18 cellular contexts compared by ENCODE assay signal in the genomic region with DNA sequence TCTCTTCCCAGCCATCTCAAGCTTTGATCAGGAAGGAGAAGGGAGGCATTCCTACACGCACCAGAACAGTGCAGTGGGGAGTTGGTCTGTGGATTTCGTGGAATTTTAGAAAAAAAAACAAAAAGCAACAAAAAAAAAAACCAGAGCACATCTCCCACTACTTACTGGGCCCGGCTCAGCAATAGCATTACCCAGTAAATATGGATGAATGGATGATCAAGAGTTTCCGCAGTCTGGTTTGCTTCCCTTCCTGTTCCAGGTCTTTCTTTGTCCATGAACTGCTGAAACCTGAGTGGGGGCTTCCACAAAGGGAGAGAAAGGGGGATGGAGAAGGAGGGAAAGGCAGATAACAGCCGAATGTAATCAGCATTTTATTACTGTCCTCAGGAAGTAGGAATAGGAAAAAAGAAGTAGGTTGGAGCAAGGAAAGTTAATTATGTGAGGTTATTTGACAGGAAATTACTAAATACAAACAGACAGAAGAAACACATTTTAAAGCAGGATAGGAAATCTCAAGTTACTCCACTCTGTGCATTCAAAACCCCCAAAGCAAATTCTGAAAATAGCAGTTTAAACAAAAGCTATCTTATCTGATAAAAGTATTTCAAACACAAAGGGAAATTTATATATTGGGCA.
DNase-seq lines count a peak whose midpoint lies in the region; ATAC-seq, FAIRE-seq and TF ChIP-seq lines count a peak whose summit lies in the region.
"Had no signal": no experiment of that assay in that cellular context is flagged by ENCODE, and none has a peak within 500 bp of the region (broad histone marks: within the 10 kb centered on the region; RNA-seq: fewer than 3 reads in every experiment).

No MANE protein-coding gene starts in this region.

- H3K4me2 ChIP-seq in GM23248 (ENCODE audit: unreplicated experiment) (no peak overlapping the region), HepG2 (ENCODE audit: low read depth, low read length) (no peak overlapping the region)

- CTCF ChIA-PET in Calu3 (lab: Charles Lee) (no interaction called here), HepG2 (lab: Yijun Ruan, JAX; ENCODE audit: low intra/inter-chr PET ratio, low total read pairs) (no interaction called here)

- no TSS peak for BruUV-seq in Calu3 (replicated peaks; lab: Mats Ljungman, UMichigan)
- BruUV-seq in HepG2 (replicated peaks; lab: Mats Ljungman, UMichigan), result no TSS peak

- ATAC-seq in HepG2 (no peak), left lobe of liver (no peak)
- ATAC-seq: activated T-helper 17 cell treated with anti-CD3 and anti-CD28 coated beads, Interleukin-2, amount 50 U/mL, for 72 hours; left colon; naive thymus-derived CD8-positive, alpha-beta T cell had no signal

- peaks cover 83% of the 10 kb centered on the region for H3K4me1 Mint-ChIP-seq in Calu3 (ENCODE audit: low read depth, unreplicated experiment)
- H3K4me1 Mint-ChIP-seq in mesothelial cell of epicardium, result peaks cover 61% of the 10 kb centered on the region
- H3K4me1 Mint-ChIP-seq: activated T-helper 17 cell treated with anti-CD3 and anti-CD28 coated beads, Interleukin-2, amount 50 U/mL, for 72 hours had no signal

- H3K27me3 Mint-ChIP-seq in Calu3 (ENCODE audit: unreplicated experiment) (no peaks in the 10 kb centered on the region), mesothelial cell of epicardium (ENCODE audit: low read depth) (no peaks in the 10 kb centered on the region)

- H3K36me3 ChIP-seq in brain microvascular endothelial cell (replicated peaks), result no peaks in the 10 kb centered on the region
- no peaks in the 10 kb centered on the region for H3K36me3 ChIP-seq in uterus
- no peaks in the 10 kb centered on the region for H3K36me3 ChIP-seq in GM23248 (ENCODE audit: low read depth)
- no peaks in the 10 kb centered on the region for H3K36me3 ChIP-seq in HepG2 (replicated peaks in 1 of 2; ENCODE audit: control insufficient read depth in 1 of 2, insufficient read depth in 2 of 2, low read length in 2 of 2)
- H3K36me3 ChIP-seq: HAP-1, sigmoid colon, vagina had no signal

- H4K20me1 ChIP-seq in GM23248 (ENCODE audit: insufficient read depth) (no peaks in the 10 kb centered on the region), HepG2 (ENCODE audit: insufficient read depth, low read length) (no peaks in the 10 kb centered on the region)

- H3K36me3 Mint-ChIP-seq in Calu3 (ENCODE audit: insufficient read depth, unreplicated experiment), result peaks cover 6% of the 10 kb centered on the region
- no peaks in the 10 kb centered on the region for H3K36me3 Mint-ChIP-seq in mesothelial cell of epicardium
- H3K36me3 Mint-ChIP-seq: naive thymus-derived CD8-positive, alpha-beta T cell had no signal

- no peaks in the 10 kb centered on the region for H3K27me3 ChIP-seq in brain microvascular endothelial cell (replicated peaks)
- H3K27me3 ChIP-seq in uterus, result no peaks in the 10 kb centered on the region
- H3K27me3 ChIP-seq in GM23248 (replicated peaks; ENCODE audit: insufficient read depth), result no peaks in the 10 kb centered on the region
- H3K27me3 ChIP-seq in HepG2 (ENCODE audit: control insufficient read depth in 1 of 2, insufficient read depth in 2 of 2, low read length in 2 of 2), result no peaks in the 10 kb centered on the region
- H3K27me3 ChIP-seq: sigmoid colon, vagina had no signal

- peak overlapping the region; percentile 42 for H3K27ac ChIP-seq in brain microvascular endothelial cell
- no peak overlapping the region for H3K27ac ChIP-seq in uterus
- no peak overlapping the region for H3K27ac ChIP-seq in GM23248
- no peak overlapping the region for H3K27ac ChIP-seq in HepG2 (ENCODE audit: extremely low read length, insufficient read depth, low read length)
- H3K27ac ChIP-seq: sigmoid colon, vagina had no signal

- H3K27ac Mint-ChIP-seq in Calu3 (ENCODE audit: unreplicated experiment) (peak overlapping the region; percentile 68), mesothelial cell of epicardium (peak overlapping the region; percentile 93)
- H3K27ac Mint-ChIP-seq: activated T-helper 17 cell treated with anti-CD3 and anti-CD28 coated beads, Interleukin-2, amount 50 U/mL, for 72 hours had no signal

- POLR2A ChIA-PET in HepG2 (lab: Yijun Ruan, JAX), result no interaction called here

- H2AFZ ChIP-seq in GM23248 (no peak overlapping the region), HepG2 (ENCODE audit: low read length) (no peak overlapping the region)

- no peak overlapping the region for H3K9ac ChIP-seq in GM23248
- no peak overlapping the region for H3K9ac ChIP-seq in HepG2 (ENCODE audit: insufficient read depth, low read depth, low read length)

- TF ChIP-seq RAD21 in HepG2 (CRISPR knock-in tag; IDR thresholded peaks at IDR 0.05), result no peak

- H3F3A ChIP-seq in GM23248 (ENCODE audit: insufficient read depth), result peaks cover 21% of the 10 kb centered on the region; the same call in 1 of the 2 replicates

- intact Hi-C loops in Calu3 (cut with micrococcal nuclease; ENCODE audit: unreplicated experiment), result loop anchor here (1.0 to 10.0 kb wide), 7 partner anchors 39 to 1383 kb away; no protein-coding TSS in a partner anchor
- intact Hi-C loops in uterus (cut with DNase I; ENCODE audit: low total_unique reads), result no loop called here
- intact Hi-C loops in HepG2 (cut with micrococcal nuclease; ENCODE audit: unreplicated experiment), result no loop called here

- no peak overlapping the region for H3K4me3 Mint-ChIP-seq in Calu3 (ENCODE audit: low read depth, unreplicated experiment)
- peak overlapping the region; percentile 0 for H3K4me3 Mint-ChIP-seq in mesothelial cell of epicardium
- H3K4me3 Mint-ChIP-seq: activated T-helper 17 cell treated with anti-CD3 and anti-CD28 coated beads, Interleukin-2, amount 50 U/mL, for 72 hours; naive thymus-derived CD8-positive, alpha-beta T cell had no signal

- H3K9me3 Mint-ChIP-seq in Calu3 (ENCODE audit: low read depth, unreplicated experiment) (no peaks in the 10 kb centered on the region), mesothelial cell of epicardium (no peaks in the 10 kb centered on the region)
- H3K9me3 Mint-ChIP-seq: activated T-helper 17 cell treated with anti-CD3 and anti-CD28 coated beads, Interleukin-2, amount 50 U/mL, for 72 hours; naive thymus-derived CD8-positive, alpha-beta T cell had no signal

- no peaks in the 10 kb centered on the region for H3K9me2 ChIP-seq in GM23248 (ENCODE audit: insufficient read depth)

- DNase-seq in Calu3, result no peak
- peak; percentile 78 for DNase-seq in NCI-H146 (lab: John Stamatoyannopoulos, UW)
- DNase-seq in brain microvascular endothelial cell, result no peak
- DNase-seq in mesothelial cell of epicardium (ENCODE audit: low spot score in 2 of 2, unreplicated experiment in 2 of 2), result no peak
- DNase-seq in uterus, result no peak
- no peak for DNase-seq in GM23248
- no peak for DNase-seq in HepG2 (ENCODE audit: low spot score)
- DNase-seq in left lobe of liver (ENCODE audit: low spot score), result no peak
- DNase-seq: AML-193; left colon; MV-4-11; naive thymus-derived CD8-positive, alpha-beta T cell; sigmoid colon; stimulated activated naive CD4-positive, alpha-beta T cell; T-helper 9 cell had no signal

- in situ Hi-C loops in brain microvascular endothelial cell (cut with HindIII; ENCODE audit: low pct_ligation_motif_present, low sequenced_read_pairs) (no loop called here), GM23248 (cut with MboI) (no loop called here), HepG2 (cut with HindIII; ENCODE audit: extremely low pct_ligation_motif_present, low pct_unique_long_range_greater_than_20kb) (loop anchor here (25.0 kb wide), 1 partner anchor 1061 kb away; no protein-coding TSS in a partner anchor)

- H3K79me2 ChIP-seq in GM23248 (ENCODE audit: insufficient read depth) (no peaks in the 10 kb centered on the region), HepG2 (ENCODE audit: insufficient read depth, low read length) (no peaks in the 10 kb centered on the region)

- H3K9me3 ChIP-seq in uterus (no peaks in the 10 kb centered on the region), GM23248 (ENCODE audit: low read depth) (no peaks in the 10 kb centered on the region), HepG2 (ENCODE audit: low read length) (no peaks in the 10 kb centered on the region)
- H3K9me3 ChIP-seq: HAP-1, sigmoid colon, vagina had no signal

- H3K4me1 ChIP-seq in uterus, result no peaks in the 10 kb centered on the region
- H3K4me1 ChIP-seq in GM23248 (ENCODE audit: insufficient read depth), result peaks cover 18% of the 10 kb centered on the region
- peaks cover 26% of the 10 kb centered on the region for H3K4me1 ChIP-seq in HepG2 (ENCODE audit: insufficient read depth, low read length)

- WGBS in GM23248 (ENCODE audit: low coverage in 1 of 2, low lambda C conversion rate in 2 of 2, missing lambda C conversion rate in 2 of 2), 2 experiments, result 77 to 85% methylated on average over 5 of the region's 5 CpGs
- 20% methylated on average over 5 of the region's 5 CpGs for WGBS in HepG2 (ENCODE audit: low lambda C conversion rate)

- H3K4me3 ChIP-seq in brain microvascular endothelial cell (ENCODE audit: low read depth, low read length) (no peak overlapping the region), uterus (no peak overlapping the region), GM23248 (no peak overlapping the region), HepG2 (replicated peaks in 1 of 3; ENCODE audit: insufficient read depth in 1 of 3, low read depth in 2 of 3, low read length in 3 of 3) (no peak overlapping the region)
- H3K4me3 ChIP-seq: HAP-1, sigmoid colon, vagina had no signal

- FAIRE-seq in HepG2 (lab: Jason Lieb, UNC), result no peak

- TF ChIP-seq POLR2A in uterus (IDR thresholded peaks at IDR 0.05) (no peak), HepG2 (IDR thresholded peaks at IDR 0.05; ENCODE audit: insufficient read depth in 1 of 2, low read depth in 2 of 2, low read length in 2 of 2) (no peak)

- TF ChIP-seq EP300 in HepG2 (IDR thresholded peaks at IDR 0.05; ENCODE audit: low read depth in 2 of 2, low read length in 2 of 2) (no peak), HepG2 (CRISPR knock-in tag; IDR thresholded peaks at IDR 0.05; ENCODE audit: borderline replicate concordance) (no peak)

- TF ChIP-seq CTCF in Calu3 (IDR thresholded peaks at IDR 0.05; ENCODE audit: unreplicated experiment) (no peak), brain microvascular endothelial cell (IDR thresholded peaks at IDR 0.05; ENCODE audit: low read depth, low read length, missing control alignments) (no peak), mesothelial cell of epicardium (IDR thresholded peaks at IDR 0.05; ENCODE audit: unreplicated experiment) (no peak), uterus (IDR thresholded peaks at IDR 0.05) (no peak), HepG2 (CRISPR knock-in tag; IDR thresholded peaks at IDR 0.05) (no peak)

TF ChIP-seq in HepG2, 621 proteins besides CTCF, POLR2A, EP300 and RAD21 (continues in another document):
- TF ChIP-seq, protein P1, sequence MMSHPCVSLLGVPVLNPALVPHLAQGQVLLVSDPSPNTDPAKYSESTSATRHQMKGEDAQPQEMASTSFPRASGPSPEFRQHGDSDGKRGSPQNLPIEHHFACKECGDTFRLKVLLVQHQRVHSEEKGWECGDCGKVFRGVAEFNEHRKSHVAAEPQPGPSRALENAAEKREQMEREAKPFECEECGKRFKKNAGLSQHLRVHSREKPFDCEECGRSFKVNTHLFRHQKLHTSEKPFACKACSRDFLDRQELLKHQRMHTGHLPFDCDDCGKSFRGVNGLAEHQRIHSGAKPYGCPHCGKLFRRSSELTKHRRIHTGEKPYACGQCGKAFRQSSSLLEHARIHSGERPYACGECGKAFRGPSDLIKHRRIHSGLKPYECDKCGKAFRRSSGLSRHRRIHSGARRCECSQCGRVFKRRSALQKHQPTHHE (CRISPR knock-in tag; IDR thresholded peaks at IDR 0.05; ENCODE audit: borderline replicate concordance), result no peak
- no peak for TF ChIP-seq ATF1 (CRISPR knock-in tag; IDR thresholded peaks at IDR 0.05)
